ENCODE assay signal across 31 cellular contexts in genomic region chr4:32607978-32608377, GRCh38.
"Had no signal": no experiment of that assay in that cellular context is flagged by ENCODE, and none has a peak within 500 bp of the region (broad histone marks: within the 10 kb centered on the region; RNA-seq: fewer than 3 reads in every experiment).

No MANE protein-coding gene starts in this region.

- H3K27me3 ChIP-seq: neural progenitor cell, ovary, spleen, suprapubic skin, testis, tibial artery, transverse colon, upper lobe of right lung, uterus had no signal

- H3K4me3 Mint-ChIP-seq: natural killer cell; nephron; neural progenitor cell; stimulated activated memory B cell treated with anti-CD40 and anti-IgM and Interleukin-4, amounts not matched to agents 10 μg/mL and 1 μg/mL and 100 μg/mL, for 72 hours; stimulated activated naive CD8-positive, alpha-beta T cell treated with anti-CD3 and anti-CD28 coated beads, Interleukin-15, amount 100 ng/mL, for 72 hours; type B pancreatic cell had no signal

- H3K4me3 ChIP-seq: neural progenitor cell, ovary, psoas muscle, skin epidermis, smooth muscle cell, spleen, suprapubic skin, testis, tibial artery, transverse colon, upper lobe of right lung, uterus had no signal

- H3K27ac Mint-ChIP-seq: natural killer cell; nephron; neural progenitor cell; progenitor cell of endocrine pancreas; stimulated activated memory B cell treated with anti-CD40 and anti-IgM and Interleukin-4, amounts not matched to agents 10 μg/mL and 1 μg/mL and 100 μg/mL, for 72 hours; stimulated activated naive CD8-positive, alpha-beta T cell treated with anti-CD3 and anti-CD28 coated beads, Interleukin-15, amount 100 ng/mL, for 72 hours; type B pancreatic cell had no signal

- H3K4me2 ChIP-seq: neural progenitor cell, smooth muscle cell had no signal

- ATAC-seq: natural killer cell; psoas muscle; right cardiac atrium; sciatic nerve; stimulated activated memory B cell treated with anti-CD40 and anti-IgM and Interleukin-4, amounts not matched to agents 10 μg/mL and 1 μg/mL and 100 μg/mL, for 72 hours; stimulated activated naive CD8-positive, alpha-beta T cell treated with anti-CD3 and anti-CD28 coated beads, Interleukin-15, amount 100 ng/mL, for 72 hours; stimulated activated naive CD8-positive, alpha-beta T cell treated with anti-CD3 and anti-CD28 coated beads, Interleukin-15, Interleukin-2, amounts not matched to agents 100 U/mL and 50 U/mL, for 24 hours; upper lobe of right lung had no signal

- H3K36me3 ChIP-seq: neural progenitor cell, ovary, spleen, suprapubic skin, tibial artery, transverse colon, upper lobe of right lung, uterus had no signal

- H2AFZ ChIP-seq: neural progenitor cell, parathyroid adenoma had no signal

- H3K4me1 ChIP-seq: neural progenitor cell, parathyroid adenoma, psoas muscle, spleen, suprapubic skin, testis, tibial artery, transverse colon, upper lobe of right lung, uterus had no signal

- H3K79me2 ChIP-seq: parathyroid adenoma had no signal

- H3K9ac ChIP-seq: neural progenitor cell, parathyroid adenoma had no signal

- H3K36me3 Mint-ChIP-seq: stimulated activated memory B cell treated with anti-CD40 and anti-IgM and Interleukin-4, amounts not matched to agents 10 μg/mL and 1 μg/mL and 100 μg/mL, for 72 hours; type B pancreatic cell had no signal

- H3K27ac ChIP-seq: neural progenitor cell, ovary, parathyroid adenoma, psoas muscle, skin epidermis, spleen, suprapubic skin, testis, tibial artery, transverse colon, upper lobe of right lung, uterus had no signal

- DNase-seq: natural killer cell; occipital lobe; ovary; posterior cingulate gyrus; psoas muscle; right cardiac atrium; spleen; stimulated activated CD4-positive, alpha-beta T cell treated with anti-CD3 and anti-CD28 coated beads, Interleukin-12 subunit alpha, Interleukin-12 subunit beta, amount 100 ng/mL, for 4 hours; stimulated activated CD4-positive, alpha-beta T cell treated with anti-CD3 and anti-CD28 coated beads, Interleukin-1b, Interleukin-23, amount 100 ng/mL, for 48 hours; stimulated activated CD4-positive, alpha-beta T cell treated with anti-CD3 and anti-CD28 coated beads, Interleukin-4, amount 100 ng/mL, for 1 hour; stimulated activated CD4-positive, alpha-beta T cell treated with anti-CD3 and anti-CD28 coated beads, Interleukin-4, amount 100 ng/mL, for 4 hours; stimulated activated CD8-positive, alpha-beta memory T cell treated with anti-CD3 and anti-CD28 coated beads, Interleukin-4, amount 100 ng/mL, for 48 hours; stimulated activated naive CD4-positive, alpha-beta T cell; stimulated activated naive CD8-positive, alpha-beta T cell treated with anti-CD3 and anti-CD28 coated beads, Interleukin-15, amount 100 ng/mL, for 72 hours; stimulated activated naive CD8-positive, alpha-beta T cell treated with anti-CD3 and anti-CD28 coated beads, Interleukin-15, Interleukin-2, amounts not matched to agents 100 U/mL and 50 U/mL, for 24 hours; substantia nigra; testis; tibial artery; transverse colon; upper lobe of right lung; uterus had no signal

- H3K27me3 Mint-ChIP-seq: progenitor cell of endocrine pancreas; stimulated activated memory B cell treated with anti-CD40 and anti-IgM and Interleukin-4, amounts not matched to agents 10 μg/mL and 1 μg/mL and 100 μg/mL, for 72 hours; stimulated activated naive CD8-positive, alpha-beta T cell treated with anti-CD3 and anti-CD28 coated beads, Interleukin-15, amount 100 ng/mL, for 72 hours; type B pancreatic cell had no signal

- H3K9me3 ChIP-seq: ovary, suprapubic skin, testis, tibial artery, upper lobe of right lung, uterus had no signal

- H3K4me1 Mint-ChIP-seq: natural killer cell; nephron; neural progenitor cell; stimulated activated memory B cell treated with anti-CD40 and anti-IgM and Interleukin-4, amounts not matched to agents 10 μg/mL and 1 μg/mL and 100 μg/mL, for 72 hours; stimulated activated naive CD8-positive, alpha-beta T cell treated with anti-CD3 and anti-CD28 coated beads, Interleukin-15, amount 100 ng/mL, for 72 hours had no signal
